8 cellular contexts compared by ENCODE assay signal in the genomic region with DNA sequence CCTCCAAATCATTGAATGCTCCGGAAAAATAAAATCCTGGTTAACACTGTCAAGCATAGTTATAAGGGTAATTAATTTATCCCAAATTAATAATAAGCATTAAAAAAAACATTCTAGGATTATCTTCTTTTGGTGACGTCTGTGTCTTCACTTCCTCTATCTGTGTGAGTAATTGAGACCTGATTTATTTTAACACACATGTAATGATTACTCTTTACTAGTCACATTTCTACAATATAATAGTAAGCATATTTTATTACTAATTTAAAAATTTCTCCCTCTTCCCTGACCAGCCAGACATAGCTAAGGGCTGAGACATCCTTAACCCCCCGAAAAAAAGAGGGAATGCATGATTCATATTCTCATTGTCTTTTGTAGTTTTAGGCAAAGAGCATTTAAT. TPM values are rescaled to one million over a fixed set of nuclear protein-coding genes. Genes with fewer than 3 reads are reported as not detected.
DNase-seq lines count a peak whose midpoint lies in the region; ATAC-seq and TF ChIP-seq lines count a peak whose summit lies in the region.

No MANE protein-coding gene starts in this region.

- peaks cover 49% of the 10 kb centered on the region for H4K20me1 ChIP-seq in Loucy (ENCODE audit: insufficient read depth, low read length, poor library complexity, severe bottlenecking)

- no peak overlapping the region for H3K27ac Mint-ChIP-seq in Caco-2 (ENCODE audit: unreplicated experiment)
- no peak overlapping the region for H3K27ac Mint-ChIP-seq in natural killer cell treated with Interleukin-12 subunit alpha and Interleukin-12 subunit beta and Interleukin-15 and Interleukin-18, amount 100 ng/mL, for 72 hours

- no peaks in the 10 kb centered on the region for H3K9me2 ChIP-seq in Loucy (replicated peaks; ENCODE audit: low read depth, low read length)

- POLR2A ChIA-PET in Caco-2 (lab: Charles Lee) = no interaction called here

- peak overlapping the region; percentile 89 for H3K9ac ChIP-seq in Loucy (ENCODE audit: low read depth, low read length, poor library complexity, severe bottlenecking)

- H3K36me3 ChIP-seq in Caco-2 (ENCODE audit: control insufficient read depth, insufficient read depth, low read length) (no peaks in the 10 kb centered on the region), Loucy (ENCODE audit: insufficient read depth, low read length) (no peaks in the 10 kb centered on the region)

- ATAC-seq in natural killer cell treated with Interleukin-12 subunit alpha and Interleukin-12 subunit beta and Interleukin-15 and Interleukin-18, amount 100 ng/mL, for 72 hours = no peak
- ATAC-seq in GM21723 (IDR thresholded peaks at IDR 0.05; ENCODE audit: unreplicated experiment) = no peak
- ATAC-seq in GM18861 (IDR thresholded peaks at IDR 0.05; ENCODE audit: unreplicated experiment) = no peak
- no peak for ATAC-seq in HG03457 (IDR thresholded peaks at IDR 0.05; ENCODE audit: unreplicated experiment)

- H3K4me3 ChIP-seq in Caco-2 (ENCODE audit: low read depth, low read length) = no peak overlapping the region
- H3K4me3 ChIP-seq in Loucy (ENCODE audit: low read length, poor library complexity, severe bottlenecking) = peak overlapping the region; percentile 89
- peak overlapping the region; percentile 84 for H3K4me3 ChIP-seq in choroid plexus epithelial cell (ENCODE audit: low read depth, low read length)

- H3K27me3 ChIP-seq in Caco-2 (replicated peaks; ENCODE audit: control insufficient read depth, insufficient read depth, low read length) = no peaks in the 10 kb centered on the region
- H3K27me3 ChIP-seq in Loucy (ENCODE audit: insufficient read depth, low read length, poor library complexity, severe bottlenecking) = no peaks in the 10 kb centered on the region

- no peaks in the 10 kb centered on the region for H3K36me3 Mint-ChIP-seq in Caco-2 (ENCODE audit: insufficient read depth, unreplicated experiment)
- peaks cover 24% of the 10 kb centered on the region for H3K36me3 Mint-ChIP-seq in natural killer cell treated with Interleukin-12 subunit alpha and Interleukin-12 subunit beta and Interleukin-15 and Interleukin-18, amount 100 ng/mL, for 72 hours

- CTCF ChIA-PET in Caco-2 (lab: Charles Lee) = no interaction called here

- H3K9me3 Mint-ChIP-seq in Caco-2 (ENCODE audit: unreplicated experiment) = peaks cover 11% of the 10 kb centered on the region
- H3K9me3 Mint-ChIP-seq in natural killer cell treated with Interleukin-12 subunit alpha and Interleukin-12 subunit beta and Interleukin-15 and Interleukin-18, amount 100 ng/mL, for 72 hours = peaks cover 14% of the 10 kb centered on the region

- H3K4me1 Mint-ChIP-seq in Caco-2 (ENCODE audit: low read depth, unreplicated experiment) = peaks cover 17% of the 10 kb centered on the region
- H3K4me1 Mint-ChIP-seq in natural killer cell treated with Interleukin-12 subunit alpha and Interleukin-12 subunit beta and Interleukin-15 and Interleukin-18, amount 100 ng/mL, for 72 hours (ENCODE audit: low read depth in 2 of 2) = peaks cover 28 to 40% of the 10 kb centered on the region in 2 donors

- H3K9me3 ChIP-seq in Caco-2 (no peaks in the 10 kb centered on the region), Loucy (ENCODE audit: insufficient read depth, low read depth, low read length) (peaks cover 5% of the 10 kb centered on the region; the same call in 1 of the 2 replicates)

- TF ChIP-seq CTCF in Caco-2 (IDR thresholded peaks at IDR 0.05; ENCODE audit: insufficient read depth in 1 of 2, low read depth in 1 of 2, low read length in 1 of 2, severe bottlenecking in 1 of 2, unreplicated experiment in 1 of 2) (no peak), Loucy (conservative IDR thresholded peaks at IDR 0.05; ENCODE audit: low read length) (no peak), choroid plexus epithelial cell (conservative IDR thresholded peaks at IDR 0.05; ENCODE audit: low read depth, low read length) (no peak)

- H3K4me1 ChIP-seq in Caco-2 (peaks cover 4% of the 10 kb centered on the region; the same call in 1 of the 2 replicates), Loucy (ENCODE audit: insufficient read depth, low read length, poor library complexity, severe bottlenecking) (peaks cover 59% of the 10 kb centered on the region)

- no peak overlapping the region for H2AFZ ChIP-seq in Loucy (ENCODE audit: low read length)

- H3K4me3 Mint-ChIP-seq in Caco-2 (ENCODE audit: unreplicated experiment) = peak overlapping the region; percentile 98
- H3K4me3 Mint-ChIP-seq in natural killer cell treated with Interleukin-12 subunit alpha and Interleukin-12 subunit beta and Interleukin-15 and Interleukin-18, amount 100 ng/mL, for 72 hours = peak overlapping the region; percentile 98

- no TSS peak for BruUV-seq in Caco-2 (replicated peaks; lab: Mats Ljungman, UMichigan)

- H3K4me2 ChIP-seq in Loucy (ENCODE audit: low read depth, low read length, poor library complexity, severe bottlenecking) = peak overlapping the region; percentile 92

- intact Hi-C loops in Caco-2 (cut with micrococcal nuclease; ENCODE audit: unreplicated experiment) = loop anchor here (5.0 kb wide), 1 partner anchor 134 kb away; no protein-coding TSS in a partner anchor

- H3F3A ChIP-seq in Loucy (ENCODE audit: low read depth) = no peaks in the 10 kb centered on the region

- peaks cover 64% of the 10 kb centered on the region for H3K79me2 ChIP-seq in Loucy (ENCODE audit: insufficient read depth, low read length)

- DNase-seq in Caco-2 (no peak), choroid plexus epithelial cell (ENCODE audit: low read depth) (peak; percentile 16), anterior cingulate cortex (lab: John Stamatoyannopoulos, UW) (no peak)
- DNase-seq in natural killer cell treated with Interleukin-12 subunit alpha and Interleukin-12 subunit beta and Interleukin-15 and Interleukin-18, amount 100 ng/mL, for 72 hours (ENCODE audit: low spot score) = no peak

- no peaks in the 10 kb centered on the region for H3K27me3 Mint-ChIP-seq in Caco-2 (ENCODE audit: insufficient read depth, unreplicated experiment)
- H3K27me3 Mint-ChIP-seq in natural killer cell treated with Interleukin-12 subunit alpha and Interleukin-12 subunit beta and Interleukin-15 and Interleukin-18, amount 100 ng/mL, for 72 hours = no peaks in the 10 kb centered on the region

RNA-seq across cellular contexts. Expression of a gene that starts 2.3 kb away (rescaled TPM):
- total RNA-seq in Caco-2 (2022) = 32.5 and 33.3 TPM in 2 replicates
- total RNA-seq in natural killer cell treated with Interleukin-12 subunit alpha and Interleukin-12 subunit beta and Interleukin-15 and Interleukin-18, amount 100 ng/mL, for 72 hours = 10 to 100 TPM; 35.3 to 39.0 TPM
